16 cellular contexts compared by ENCODE assay signal in the genomic region with DNA sequence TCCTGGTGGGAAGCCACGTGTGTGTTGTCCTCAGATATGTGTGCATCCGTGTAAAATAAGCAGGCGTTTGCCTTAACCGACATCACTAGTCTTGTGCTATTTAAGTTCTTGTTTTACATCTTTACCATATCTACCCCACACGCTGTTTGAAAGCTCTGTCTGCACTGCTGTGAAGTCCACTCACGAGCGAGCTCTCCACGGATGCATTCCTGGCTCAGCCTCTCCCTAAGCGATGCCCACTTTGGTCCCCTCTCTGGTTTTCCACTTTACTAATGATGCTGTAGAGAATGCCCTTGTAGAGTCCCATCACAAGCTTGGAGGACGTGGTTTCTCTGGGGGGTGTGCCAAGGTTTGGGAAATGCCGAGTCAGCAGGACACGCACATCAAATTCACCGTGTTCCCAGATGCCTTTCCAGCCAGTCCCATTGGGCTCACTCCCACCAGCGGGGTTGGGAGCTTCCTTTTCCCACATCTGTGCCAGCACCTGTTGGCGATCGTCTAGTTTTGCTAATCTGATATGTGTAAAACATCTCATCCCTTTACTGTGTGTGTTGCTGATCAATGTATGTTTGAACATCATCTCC. TPM values are rescaled to one million over a fixed set of nuclear protein-coding genes. Genes with fewer than 3 reads are reported as not detected.
A peak's percentile ranks its signal among the peaks of the same experiment; 100 is the strongest.
DNase-seq lines count a peak whose midpoint lies in the region; ATAC-seq, FAIRE-seq and TF ChIP-seq lines count a peak whose summit lies in the region.
"Had no signal": no experiment of that assay in that cellular context is flagged by ENCODE, and none has a peak within 500 bp of the region (broad histone marks: within the 10 kb centered on the region; RNA-seq: fewer than 3 reads in every experiment).

No MANE protein-coding gene starts in this region.

- H2AK9ac ChIP-seq in IMR-90 (replicated peaks; ENCODE audit: low read depth, low read length, poor library complexity): no peak overlapping the region

- H3K56ac ChIP-seq in IMR-90 (ENCODE audit: extremely low read depth, insufficient read depth, low read length): no peak overlapping the region
- H3K56ac ChIP-seq in H1 (replicated peaks; ENCODE audit: insufficient read length, low read depth, low read length): no peak overlapping the region

- in situ Hi-C loops in IMR-90 (cut with MboI; ENCODE audit: low sequenced_read_pairs): no loop called here

- H3K23ac ChIP-seq in IMR-90 (ENCODE audit: low read depth, low read length) (no peak overlapping the region), H1 (ENCODE audit: insufficient read length) (no peak overlapping the region)

- no peak overlapping the region for H3K4me3 Mint-ChIP-seq in progenitor cell of endocrine pancreas (ENCODE audit: low read depth)
- H3K4me3 Mint-ChIP-seq: CD4-positive, alpha-beta memory T cell; H9 had no signal

- H4K91ac ChIP-seq in IMR-90 (ENCODE audit: insufficient read depth, low read depth, low read length) (no peak overlapping the region), H1 (replicated peaks; ENCODE audit: insufficient read length, low read length) (no peak overlapping the region)

- no peaks in the 10 kb centered on the region for H3K9me1 ChIP-seq in IMR-90 (ENCODE audit: insufficient read depth, low read length)

- no peak overlapping the region for H3K4ac ChIP-seq in IMR-90 (ENCODE audit: low read depth, low read length)
- H3K4ac ChIP-seq in H1 (replicated peaks; ENCODE audit: insufficient read length, low read depth, low read length): no peak overlapping the region

- no peak overlapping the region for H3K4me2 ChIP-seq in A549
- H3K4me2 ChIP-seq in IMR-90 (ENCODE audit: low read depth, low read length): no peak overlapping the region
- H3K4me2 ChIP-seq in H1 (ENCODE audit: insufficient read depth in 1 of 2, low read depth in 2 of 2, low read length in 2 of 2): no peak overlapping the region

- no peaks in the 10 kb centered on the region for H3K23me2 ChIP-seq in H1 (ENCODE audit: low read depth, low read length)

- POLR2A ChIA-PET in A549 (lab: Yijun Ruan, JAX): no interaction called here
- POLR2A ChIA-PET in IMR-90 (lab: Charles Lee; ENCODE audit: unreplicated experiment): no interaction called here
- POLR2A ChIA-PET in H1 (lab: Charles Lee; ENCODE audit: partially characterized antibody): no interaction called here

- no peaks in the 10 kb centered on the region for H3K36me3 ChIP-seq in IMR-90 (ENCODE audit: control insufficient read depth, insufficient read depth, low read length)
- H3K36me3 ChIP-seq in H1 (ENCODE audit: control insufficient read depth in 2 of 4, insufficient read depth in 4 of 4, low read length in 3 of 4): no peaks in the 10 kb centered on the region

- CTCF ChIA-PET in A549 (lab: Yijun Ruan, JAX) (interaction anchor here (2.3 kb wide), 1 partner anchor 28 kb away, joined by 7 read pairs; no protein-coding TSS in a partner anchor), IMR-90 (lab: Yijun Ruan, JAX) (interaction anchor here (0.5 to 0.6 kb wide), 2 partner anchors 25 to 103 kb away, joined by 3 to 5 read pairs; no protein-coding TSS in a partner anchor), H1 (lab: Charles Lee; ENCODE audit: partially characterized antibody) (interaction anchor here (0.9 to 1.3 kb wide), 3 partner anchors 8 to 17 kb away, joined by 3 to 4 read pairs (median 3); no protein-coding TSS in a partner anchor)

- H3K9me3 ChIP-seq in A549: no peaks in the 10 kb centered on the region
- H3K9me3 ChIP-seq in IMR-90 (ENCODE audit: control insufficient read depth, insufficient read depth, low read length): no peaks in the 10 kb centered on the region
- no peaks in the 10 kb centered on the region for H3K9me3 ChIP-seq in H1 (ENCODE audit: insufficient read depth in 2 of 2, low read depth in 1 of 2, low read length in 1 of 2)

- no peak overlapping the region for H3K9ac ChIP-seq in IMR-90 (ENCODE audit: low read depth, low read length)
- no peak overlapping the region for H3K9ac ChIP-seq in H1 (replicated peaks in 1 of 4; ENCODE audit: extremely low read depth in 1 of 4, low read depth in 3 of 4, low read length in 3 of 4)
- H3K9ac ChIP-seq: GM23248 had no signal

- FAIRE-seq in A549 (lab: Jason Lieb, UNC): no peak
- FAIRE-seq in H1 (lab: Jason Lieb, UNC): no peak

- TF ChIP-seq RAD21 in A549 (conservative IDR thresholded peaks at IDR 0.05 in 1 of 2, IDR thresholded peaks at IDR 0.05 in 1 of 2): no peak
- no peak for TF ChIP-seq RAD21 in IMR-90 (IDR thresholded peaks at IDR 0.05; ENCODE audit: low read length)
- no peak for TF ChIP-seq RAD21 in H1 (IDR thresholded peaks at IDR 0.05 in 1 of 2, conservative IDR thresholded peaks at IDR 0.05 in 1 of 2; ENCODE audit: low read depth in 2 of 2, low read length in 2 of 2)

- no peak overlapping the region for H2BK5ac ChIP-seq in IMR-90 (ENCODE audit: low read depth, low read length, poor library complexity, severe bottlenecking)
- H2BK5ac ChIP-seq in H1 (ENCODE audit: low read depth, low read length): no peak overlapping the region

- H4K20me1 ChIP-seq in IMR-90 (ENCODE audit: insufficient read depth, low read length): no peaks in the 10 kb centered on the region
- H4K20me1 ChIP-seq in H1 (replicated peaks in 1 of 2; ENCODE audit: control insufficient read depth in 1 of 2, insufficient read depth in 2 of 2, low read length in 2 of 2): no peaks in the 10 kb centered on the region

- WGBS in A549 (ENCODE audit: missing lambda C conversion rate): 62% methylated on average over 16 of the region's 16 CpGs
- 84% methylated on average over 3 of the region's 16 CpGs; no CpG with 5 or more reads in 1 of the 2 experiments for WGBS in IMR-90 (ENCODE audit: extremely low coverage in 2 of 2, insufficient read length in 1 of 2), 2 experiments
- 89% methylated on average over 16 of the region's 16 CpGs; no CpG with 5 or more reads in 1 of the 2 experiments for WGBS in H1 (ENCODE audit: extremely low coverage in 1 of 2, insufficient coverage in 1 of 2, insufficient read length in 1 of 2, insufficient replicate concordance in 2 of 2, low coverage in 1 of 2, low lambda C conversion rate in 2 of 2, missing lambda C conversion rate in 1 of 2), 2 experiments

- no peak overlapping the region for H3K4me3 ChIP-seq in A549
- no peak overlapping the region for H3K4me3 ChIP-seq in IMR-90 (ENCODE audit: insufficient read depth, low read depth, low read length)
- no peak overlapping the region for H3K4me3 ChIP-seq in H1 (ENCODE audit: extremely low read depth in 1 of 4, insufficient read depth in 2 of 4, low read depth in 3 of 4, low read length in 4 of 4)
- H3K4me3 ChIP-seq: GM23248 had no signal

- H3K27ac Mint-ChIP-seq in progenitor cell of endocrine pancreas: no peak overlapping the region
- H3K27ac Mint-ChIP-seq: CD4-positive, alpha-beta memory T cell; H9 had no signal

- H4K8ac ChIP-seq in IMR-90 (ENCODE audit: low read depth in 2 of 2, low read length in 2 of 2) (no peak overlapping the region), H1 (ENCODE audit: extremely low read depth, insufficient read depth, low read length) (no peak overlapping the region)

- H3K79me1 ChIP-seq in IMR-90 (ENCODE audit: low read depth in 1 of 2, low read length in 2 of 2): no peaks in the 10 kb centered on the region
- no peaks in the 10 kb centered on the region; the same call in 1 of the 2 replicates for H3K79me1 ChIP-seq in H1 (ENCODE audit: low read depth, low read length)

- H3K27ac ChIP-seq in A549: no peak overlapping the region
- H3K27ac ChIP-seq in IMR-90 (ENCODE audit: insufficient read depth, low read length): no peak overlapping the region
- H3K27ac ChIP-seq in H1 (ENCODE audit: low read depth, low read length): no peak overlapping the region
- H3K27ac ChIP-seq: C4-2B, GM23248 had no signal

- H3K36me3 Mint-ChIP-seq in progenitor cell of endocrine pancreas (ENCODE audit: insufficient read depth): no peaks in the 10 kb centered on the region
- H3K36me3 Mint-ChIP-seq: CD4-positive, alpha-beta memory T cell had no signal

- intact Hi-C loops in IMR-90 (cut with micrococcal nuclease): no loop called here

- H4K5ac ChIP-seq in IMR-90 (ENCODE audit: low read depth, low read length) (no peak overlapping the region), H1 (ENCODE audit: insufficient read length, low read depth, low read length) (no peak overlapping the region)

- H3K4me1 ChIP-seq in A549 (0 out of 3 replicates have a peak, but pooled peaks cover 4% of the 10 kb centered on the region), IMR-90 (ENCODE audit: control insufficient read depth, insufficient read depth, low read length) (no peaks in the 10 kb centered on the region), H1 (replicated peaks in 1 of 4; ENCODE audit: control insufficient read depth in 3 of 4, insufficient read depth in 4 of 4, low read length in 3 of 4) (no peaks in the 10 kb centered on the region)

- no peak overlapping the region for H2AK5ac ChIP-seq in IMR-90 (ENCODE audit: low read depth, low read length)
- no peak overlapping the region for H2AK5ac ChIP-seq in H1 (ENCODE audit: low read depth, low read length)

- no peaks in the 10 kb centered on the region for H3K79me2 ChIP-seq in H1 (ENCODE audit: control insufficient read depth in 1 of 2, insufficient read depth in 2 of 2, low read length in 2 of 2)

- H2BK20ac ChIP-seq in IMR-90 (ENCODE audit: low read depth, low read length) (no peak overlapping the region), H1 (ENCODE audit: low read length) (no peak overlapping the region)

- dilution Hi-C loops in IMR-90 (cut with HindIII; ENCODE audit: low sequenced_read_pairs, unreplicated experiment): no loop called here

- H2AFZ ChIP-seq in IMR-90 (replicated peaks; ENCODE audit: low read length, poor library complexity) (no peak overlapping the region), H1 (ENCODE audit: low read length) (no peak overlapping the region)
- H2AFZ ChIP-seq: GM23248 had no signal

- no peak for TF ChIP-seq POLR2A in A549 (IDR thresholded peaks at IDR 0.05; ENCODE audit: low read length)
- TF ChIP-seq POLR2A in IMR-90 (IDR thresholded peaks at IDR 0.05; ENCODE audit: low read depth, low read length): no peak
- no peak for TF ChIP-seq POLR2A in H1 (IDR thresholded peaks at IDR 0.05; ENCODE audit: control extremely low read depth in 1 of 2, low read depth in 2 of 2, low read length in 2 of 2)

- BruUV-seq in IMR-90 (replicated peaks; lab: Mats Ljungman, UMichigan): no TSS peak

- no peaks in the 10 kb centered on the region for H3K9me3 Mint-ChIP-seq in progenitor cell of endocrine pancreas (ENCODE audit: low read depth)
- H3K9me3 Mint-ChIP-seq: H9 had no signal

- H2BK120ac ChIP-seq in IMR-90 (ENCODE audit: low read depth, low read length): no peak overlapping the region
- no peak overlapping the region for H2BK120ac ChIP-seq in H1 (replicated peaks; ENCODE audit: low read depth, low read length)

- ATAC-seq in A549 (no peak), IMR-90 (ENCODE audit: low read depth) (no peak)

- DNase-seq in NCI-H2171 treated with DMSO at 0.1 percent for 48 hours (lab: John Stamatoyannopoulos, UW) (peak; percentile 9), NCI-H2171 (lab: John Stamatoyannopoulos, UW) (no peak), A549 (ENCODE audit: low read depth in 1 of 2, low spot score in 1 of 2) (no peak), IMR-90 (no peak), H1 (ENCODE audit: low read depth in 1 of 2, low spot score in 2 of 2) (no peak), DMS114 treated with DMSO at 0.1 percent for 48 hours (lab: John Stamatoyannopoulos, UW; ENCODE audit: unreplicated experiment) (no peak), globus pallidus (ENCODE audit: low spot score) (no peak), progenitor cell of endocrine pancreas (ENCODE audit: low spot score, unreplicated experiment) (no peak)
- DNase-seq: 8988T; ACHN; CD4-positive, alpha-beta memory T cell; DMS53; GF-D8; GM23248; H9 had no signal

- TF ChIP-seq EP300 in A549 (IDR thresholded peaks at IDR 0.05) (no peak), H1 (IDR thresholded peaks at IDR 0.05; ENCODE audit: borderline replicate concordance in 1 of 2, low read depth in 2 of 2, low read length in 2 of 2) (no peak)

- H3K18ac ChIP-seq in IMR-90 (ENCODE audit: low read depth, low read length): no peak overlapping the region
- no peak overlapping the region for H3K18ac ChIP-seq in H1 (ENCODE audit: extremely low read depth, low read length)

- no peaks in the 10 kb centered on the region for H3K4me1 Mint-ChIP-seq in progenitor cell of endocrine pancreas (ENCODE audit: low read depth)

- no peak for TF ChIP-seq CTCF in A549 (IDR thresholded peaks at IDR 0.05)
- no peak for TF ChIP-seq CTCF in IMR-90 (conservative IDR thresholded peaks at IDR 0.05; ENCODE audit: low read depth, low read length)
- no peak for TF ChIP-seq CTCF in H1 (IDR thresholded peaks at IDR 0.05; ENCODE audit: control extremely low read depth in 1 of 3, insufficient read depth in 1 of 3, low read depth in 1 of 3, low read length in 3 of 3)
- no peak for TF ChIP-seq CTCF in progenitor cell of endocrine pancreas (IDR thresholded peaks at IDR 0.05; ENCODE audit: unreplicated experiment)

- peaks cover 44% of the 10 kb centered on the region for H3K27me3 Mint-ChIP-seq in progenitor cell of endocrine pancreas

- H2BK15ac ChIP-seq in IMR-90 (ENCODE audit: low read depth, low read length) (no peak overlapping the region), H1 (ENCODE audit: low read length) (no peak overlapping the region)

- H3K27me3 ChIP-seq in IMR-90 (ENCODE audit: control insufficient read depth, insufficient read depth, low read length): peaks cover 6% of the 10 kb centered on the region; the same call in 1 of the 2 replicates
- no peaks in the 10 kb centered on the region; a peak in 1 of 7 replicates for H3K27me3 ChIP-seq in H1 (replicated peaks in 1 of 4; ENCODE audit: control insufficient read depth in 3 of 4, extremely low read depth in 1 of 4, insufficient read depth in 3 of 4, low read length in 3 of 4)

- H3K14ac ChIP-seq in IMR-90 (replicated peaks; ENCODE audit: low read depth, low read length) (no peak overlapping the region), H1 (ENCODE audit: insufficient read length) (no peak overlapping the region)

- H2BK12ac ChIP-seq in H1 (ENCODE audit: low read depth, low read length): no peak overlapping the region

RNA-seq across cellular contexts. Expression of a gene that starts 43.8 kb away (rescaled TPM):
- polyA plus RNA-seq in A549 (2011; rRNA removed): 0.30 and 0.34 TPM in 2 replicates
- 1.2 and 2.3 TPM in 2 replicates for polyA plus RNA-seq in A549 (2012; cell fraction: cytosol; rRNA removed)
- 2.3 and 2.4 TPM in 2 replicates for polyA plus RNA-seq in A549 (2012; cell fraction: nucleus; rRNA removed)
- polyA plus RNA-seq in A549 (2017; fragmentation: RNase III; extraction: RNeasy Plus Mini Kit Qiagen cat#74134 plus additional on column Dnase treatment): 1.0 to 1.5 TPM (median 1.3 TPM) in 3 replicates
- 0.29 and 0.83 TPM in 2 replicates for polyA minus RNA-seq in A549 (2011; rRNA and poly(A)+ RNA removed)
- under 0.01 and 0.28 TPM in 2 replicates for total RNA-seq in IMR-90 (2012; rRNA removed)
- polyA plus RNA-seq in IMR-90 (2012; rRNA removed): 0.07 and 0.09 TPM in 2 replicates
- polyA plus RNA-seq in IMR-90 (2012; cell fraction: cytosol; rRNA removed): 0.10 and 0.11 TPM in 2 replicates
- polyA plus RNA-seq in IMR-90 (2012; cell fraction: nucleus; rRNA removed; ENCODE audit: low replicate concordance): 0.08 TPM in 2 replicates
- 0.47 and 1.1 TPM in 2 replicates for total RNA-seq in H1 (2021; fragmentation: NEBNext Ultra II Directional; extraction: Animal tissue kit (Norgen Biotek cat#: 25700))
- 0.33 and 0.63 TPM in 2 replicates for polyA plus RNA-seq in H1 (2011; rRNA removed)
- 0.49 TPM for polyA plus RNA-seq in H1 (2011; cell fraction: cytosol; rRNA removed)
- 0.23 TPM for polyA plus RNA-seq in H1 (2011; cell fraction: nucleus; rRNA removed)
- 0.70 to 0.90 TPM (median 0.74 TPM) in 4 replicates for polyA plus RNA-seq in H1 (2012, experiment 1 of 2)
- 1.9 TPM for polyA plus RNA-seq in H1 (2012, experiment 2 of 2)
- 0.16 TPM for polyA plus RNA-seq in H1 (2013, experiment 1 of 2)
- polyA plus RNA-seq in H1 (2013, experiment 2 of 2): 0.22 TPM
- polyA minus RNA-seq in H1 (2011; rRNA and poly(A)+ RNA removed): 0.51 and 0.60 TPM in 2 replicates
- not detected for polyA minus RNA-seq in H1 (2011; cell fraction: cytosol; rRNA and poly(A)+ RNA removed)
- polyA minus RNA-seq in H1 (2011; cell fraction: nucleus; rRNA and poly(A)+ RNA removed): 0.70 TPM
- total RNA-seq in progenitor cell of endocrine pancreas: not detected in 2 replicates
- total RNA-seq: CD4-positive, alpha-beta memory T cell; H9 had no signal
- polyA plus RNA-seq: CD4-positive, alpha-beta memory T cell; GM23248 had no signal
